ENCODE assay signal across 19 cellular contexts in genomic region chr17:8003594-8004181, GRCh38. TPM values are rescaled to one million over a fixed set of nuclear protein-coding genes. Genes with fewer than 3 reads are reported as not detected.
DNase-seq lines count a peak whose midpoint lies in the region; ATAC-seq, FAIRE-seq and TF ChIP-seq lines count a peak whose summit lies in the region.
"Had no signal": no experiment of that assay in that cellular context is flagged by ENCODE, and none has a peak within 500 bp of the region (broad histone marks: within the 10 kb centered on the region; RNA-seq: fewer than 3 reads in every experiment).

No MANE protein-coding gene starts in this region.

- 60% methylated on average over 44 of the region's 44 CpGs for WGBS in HUES64
- no CpG with 5 or more reads among the region's 44 CpGs for WGBS in iPS DF 6.9 (ENCODE audit: insufficient coverage, insufficient read length)

- no peak overlapping the region for H3K27ac ChIP-seq in HUES64 (ENCODE audit: low read depth, low read length)
- no peak overlapping the region for H3K27ac ChIP-seq in iPS DF 6.9 (ENCODE audit: low read length)
- H3K27ac ChIP-seq: foreskin keratinocyte had no signal

- H3K4me1 ChIP-seq in HUES64 (ENCODE audit: insufficient read depth, low read length): no peaks in the 10 kb centered on the region; the same call in 1 of the 2 replicates
- H3K4me1 ChIP-seq in iPS DF 6.9 (ENCODE audit: control insufficient read depth, insufficient read depth, low read length): no peaks in the 10 kb centered on the region
- H3K4me1 ChIP-seq: foreskin keratinocyte had no signal

- ATAC-seq in GM18873 (IDR thresholded peaks at IDR 0.05; ENCODE audit: low FRiP score, unreplicated experiment) (no peak), HG03460 (IDR thresholded peaks at IDR 0.05; ENCODE audit: unreplicated experiment) (no peak)
- ATAC-seq: foreskin keratinocyte had no signal

- no peak for TF ChIP-seq POLR2A in H54 (IDR thresholded peaks at IDR 0.05; ENCODE audit: low read depth, low read length)

- FAIRE-seq in H54 (lab: Jason Lieb, UNC): no peak
- FAIRE-seq: urothelium cell line had no signal

- intact Hi-C loops in posterior vena cava (cut with DNase I): no loop called here

- H3K27me3 ChIP-seq in HUES64 (ENCODE audit: insufficient read depth, low read length): peaks cover 64% of the 10 kb centered on the region
- H3K27me3 ChIP-seq in iPS DF 6.9 (ENCODE audit: control insufficient read depth, insufficient read depth, low read length): peaks cover 25% of the 10 kb centered on the region; the same call in 1 of the 2 replicates

- DNase-seq in ELF-1 (ENCODE audit: low read depth, low spot score): peak; percentile 55
- DNase-seq in iPS DF 6.9 (ENCODE audit: low read depth, low spot score): no peak
- DNase-seq in posterior vena cava (ENCODE audit: low spot score): peak; percentile 72
- DNase-seq in T-helper 2 cell: no peak
- DNase-seq in H54 (ENCODE audit: insufficient read length, low spot score): no peak
- DNase-seq: ACHN; activated CD4-positive, alpha-beta T cell treated with anti-CD3 and anti-CD28 coated beads, Interleukin-2, amount 50 U/mL, for 48 hours; activated naive CD4-positive, alpha-beta T cell treated with anti-CD3 and anti-CD28 coated beads, Interleukin-2, amount 10 ng/mL, durations not matched to agents 7 days and 5 days; activated T-cell treated with anti-CD3 and anti-CD28 coated beads, Interleukin-2, amount 50 U/mL, for 1 hour; foreskin keratinocyte; KBM-7; mammary epithelial cell; naive thymus-derived CD8-positive, alpha-beta T cell; NCI-H2081 treated with DMSO at 0.1 percent for 48 hours; NCI-H510A had no signal

- H3K9me3 ChIP-seq in HUES64 (ENCODE audit: insufficient read depth, low read depth, low read length): no peaks in the 10 kb centered on the region
- no peaks in the 10 kb centered on the region for H3K9me3 ChIP-seq in iPS DF 6.9 (ENCODE audit: control insufficient read depth, insufficient read depth, low read length)

- H3K4me3 ChIP-seq in HUES64 (ENCODE audit: low read length) (peak overlapping the region; percentile 56), iPS DF 6.9 (ENCODE audit: low read length) (peak overlapping the region; percentile 26; the same call in 1 of the 2 replicates)

- H3K9ac ChIP-seq in HUES64 (ENCODE audit: low read depth, low read length): no peak overlapping the region

- H3K36me3 ChIP-seq in HUES64 (ENCODE audit: insufficient read depth, low read length) (no peaks in the 10 kb centered on the region), iPS DF 6.9 (ENCODE audit: control insufficient read depth, insufficient read depth, low read length) (no peaks in the 10 kb centered on the region; the same call in 1 of the 2 replicates)

RNA-seq across cellular contexts. Expression of gene GUCY2D, which starts 1.3 kb away (rescaled TPM):
- polyA plus RNA-seq in HUES64 (2013, experiment 1 of 2): not detected
- not detected for polyA plus RNA-seq in HUES64 (2013, experiment 2 of 2)
- total RNA-seq in posterior vena cava: not detected
- total RNA-seq: naive thymus-derived CD8-positive, alpha-beta T cell had no signal

RNA-seq across cellular contexts. Expression of gene ALOX15B, which starts 35.2 kb away (rescaled TPM):
- not detected for polyA plus RNA-seq in HUES64 (2013, experiment 1 of 2)
- not detected for polyA plus RNA-seq in HUES64 (2013, experiment 2 of 2)
- total RNA-seq in posterior vena cava: 1 to 10 TPM in 1 of 2 donors, under 1 TPM in 1; 0.48 to 3.3 TPM
- total RNA-seq: naive thymus-derived CD8-positive, alpha-beta T cell had no signal
- polyA plus RNA-seq: naive thymus-derived CD8-positive, alpha-beta T cell had no signal

Comparison
In these comparisons a context has a peak if more than half of its experiments do, and no peak if none do; other contexts are left out.
1. DNase-seq: peak in ELF-1 (single experiment) and posterior vena cava (single experiment); none in iPS DF 6.9 (single experiment), T-helper 2 cell (0 of 5) and H54 (single experiment).